Comparison of ENCODE assay signal across 1 cellular context in genomic region chr5:173315495-173316352, GRCh38.
TF ChIP-seq lines count a peak whose summit lies in the region.

No MANE protein-coding gene starts in this region.

TF ChIP-seq in HEK293, 187 proteins besides CTCF, POLR2A, EP300 and RAD21 (continued from another document):
- TF ChIP-seq ZFP3 (tag by site-specific recombination; IDR thresholded peaks at IDR 0.05; ENCODE audit: low read depth): 0 out of 2 replicates have a peak, but pooled peaks have one; percentile 5
- no peak for TF ChIP-seq ZNF677 (tag by site-specific recombination; IDR thresholded peaks at IDR 0.05)
- no peak for TF ChIP-seq ZNF704 (tag by site-specific recombination; IDR thresholded peaks at IDR 0.05)
- no peak for TF ChIP-seq ZBTB6 (tag by site-specific recombination; IDR thresholded peaks at IDR 0.05)
- peak; percentile 72; the same call in 1 of the 2 replicates for TF ChIP-seq ZBTB44 (tag by site-specific recombination; IDR thresholded peaks at IDR 0.05)
- peak; percentile 71 for TF ChIP-seq ZNF18 (tag by site-specific recombination; IDR thresholded peaks at IDR 0.05)
- peak; percentile 100 for TF ChIP-seq FEZF1 (tag by site-specific recombination; IDR thresholded peaks at IDR 0.05)
- peak; percentile 79 for TF ChIP-seq ZBTB17 (tag by site-specific recombination; IDR thresholded peaks at IDR 0.05)
- 0 out of 2 replicates have a peak, but pooled peaks have one; percentile 31 for TF ChIP-seq ZNF184 (tag by site-specific recombination; IDR thresholded peaks at IDR 0.05)
- no peak for TF ChIP-seq ZNF747 (tag by site-specific recombination; IDR thresholded peaks at IDR 0.05)
- peak; percentile 97 for TF ChIP-seq ZNF341 (tag by site-specific recombination; IDR thresholded peaks at IDR 0.05; ENCODE audit: low read depth)
- TF ChIP-seq IKZF3 (tag by site-specific recombination; IDR thresholded peaks at IDR 0.05): peak; percentile 75
- TF ChIP-seq ZFP69B (tag by site-specific recombination; IDR thresholded peaks at IDR 0.05): peak; percentile 13; the same call in 1 of the 2 replicates
- peak; percentile 37; the same call in 1 of the 2 replicates for TF ChIP-seq WT1 (tag by site-specific recombination; IDR thresholded peaks at IDR 0.05)
- TF ChIP-seq ZNF404 (tag by site-specific recombination; IDR thresholded peaks at IDR 0.05): no peak
- TF ChIP-seq RBAK (tag by site-specific recombination; IDR thresholded peaks at IDR 0.05): no peak
- peak; percentile 59 for TF ChIP-seq KLF9 (tag by site-specific recombination; IDR thresholded peaks at IDR 0.05; ENCODE audit: low read depth)
- peak; percentile 94 for TF ChIP-seq ZSCAN30 (tag by site-specific recombination; IDR thresholded peaks at IDR 0.05)
- TF ChIP-seq PRDM10 (tag by site-specific recombination; IDR thresholded peaks at IDR 0.05): 0 out of 2 replicates have a peak, but pooled peaks have one; percentile 27
- peak; percentile 79 for TF ChIP-seq ZIC2 (tag by site-specific recombination; IDR thresholded peaks at IDR 0.05)
- TF ChIP-seq INSM2 (tag by site-specific recombination; IDR thresholded peaks at IDR 0.05): peak; percentile 74; the same call in 1 of the 2 replicates
- no peak for TF ChIP-seq ZNF626 (tag by site-specific recombination; IDR thresholded peaks at IDR 0.05)
- TF ChIP-seq ZNF549 (tag by site-specific recombination; IDR thresholded peaks at IDR 0.05): no peak
- TF ChIP-seq SP7 (tag by site-specific recombination; IDR thresholded peaks at IDR 0.05): peak; percentile 80
- TF ChIP-seq MZF1 (tag by site-specific recombination; IDR thresholded peaks at IDR 0.05; ENCODE audit: borderline replicate concordance): peak; percentile 76; the same call in 1 of the 2 replicates
- peak; percentile 66 for TF ChIP-seq PRDM4 (tag by site-specific recombination; IDR thresholded peaks at IDR 0.05)
- TF ChIP-seq ZXDB (tag by site-specific recombination; IDR thresholded peaks at IDR 0.05): peak; percentile 81
- TF ChIP-seq ZNF398 (tag by site-specific recombination; IDR thresholded peaks at IDR 0.05): peak; percentile 65
